8 cellular contexts compared by ENCODE assay signal in the genomic region with DNA sequence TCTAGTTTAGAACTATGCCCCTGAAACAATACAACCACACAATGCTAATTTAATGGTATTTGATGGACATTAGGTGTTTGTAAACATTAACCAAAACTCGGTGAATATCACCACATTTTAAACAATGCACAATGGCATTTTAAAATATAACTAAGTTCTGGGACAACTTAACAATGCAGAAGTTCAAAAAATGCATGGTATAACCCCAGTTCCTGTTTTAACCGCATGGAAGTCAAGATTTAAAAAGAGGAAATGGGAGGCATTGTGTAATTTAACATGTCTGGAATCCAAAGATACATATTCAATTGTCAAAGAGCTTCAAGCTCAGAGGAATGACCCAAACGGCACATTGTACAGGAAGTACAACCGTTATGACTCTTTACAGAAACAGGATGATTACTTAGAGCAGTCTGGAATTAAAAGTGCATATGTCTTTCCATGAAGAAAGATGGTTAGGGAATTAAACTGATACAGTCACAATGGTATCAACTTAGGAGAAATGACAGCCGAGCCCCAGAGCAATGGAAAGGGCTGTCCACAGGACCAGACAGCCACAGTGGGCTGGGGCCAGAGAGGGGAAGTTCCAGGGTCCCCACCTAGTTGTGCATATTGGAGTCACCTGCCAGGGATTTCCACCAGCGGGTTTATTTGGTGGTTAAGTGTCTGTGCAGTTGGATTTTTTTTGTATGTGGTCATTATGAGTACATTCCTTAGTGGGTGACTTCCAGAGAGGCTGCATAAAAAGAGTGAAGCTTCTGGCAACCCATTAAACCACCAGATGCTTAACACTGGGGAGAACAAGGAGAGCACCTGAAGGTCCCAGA. TPM values are rescaled to one million over a fixed set of nuclear protein-coding genes. Genes with fewer than 3 reads are reported as not detected.
DNase-seq lines count a peak whose midpoint lies in the region; ATAC-seq and TF ChIP-seq lines count a peak whose summit lies in the region.

No MANE protein-coding gene starts in this region.

- H3K36me3 Mint-ChIP-seq in activated T-helper 17 cell treated with anti-CD3 and anti-CD28 coated beads, Interleukin-2, amount 50 U/mL, for 72 hours (ENCODE audit: low read depth) = peaks cover 6% of the 10 kb centered on the region

- no peaks in the 10 kb centered on the region for H3K9me3 Mint-ChIP-seq in activated T-helper 17 cell treated with anti-CD3 and anti-CD28 coated beads, Interleukin-2, amount 50 U/mL, for 72 hours

- H3K27ac Mint-ChIP-seq in activated T-helper 17 cell treated with anti-CD3 and anti-CD28 coated beads, Interleukin-2, amount 50 U/mL, for 72 hours = peak overlapping the region; percentile 78

- H3K4me3 ChIP-seq in Jurkat, Clone E6-1 (ENCODE audit: low read length) = peak overlapping the region; percentile 13
- no peak overlapping the region for H3K4me3 ChIP-seq in lower leg skin (ENCODE audit: low read depth, poor library complexity, severe bottlenecking)

- peaks cover 10% of the 10 kb centered on the region for H3K4me1 Mint-ChIP-seq in activated T-helper 17 cell treated with anti-CD3 and anti-CD28 coated beads, Interleukin-2, amount 50 U/mL, for 72 hours

- 50 to 51% methylated on average over 6 of the region's 6 CpGs for WGBS in lower leg skin, 2 donors

- DNase-seq in AG08395 (ENCODE audit: low spot score) (peak; percentile 67), COLO668 (lab: John Stamatoyannopoulos, UW; ENCODE audit: unreplicated experiment) (no peak), NCI-H1048 (lab: John Stamatoyannopoulos, UW) (no peak), COR-L47 (lab: John Stamatoyannopoulos, UW) (no peak), lower leg skin (ENCODE audit: low spot score in 2 of 2) (no peak)
- peak; percentile 74 for DNase-seq in Jurkat, Clone E6-1 (ENCODE audit: low read depth, low spot score)

- H3K4me3 Mint-ChIP-seq in activated T-helper 17 cell treated with anti-CD3 and anti-CD28 coated beads, Interleukin-2, amount 50 U/mL, for 72 hours = peak overlapping the region; percentile 27

- peak overlapping the region; percentile 24 for H3K27ac ChIP-seq in layer of hippocampus (ENCODE audit: low read depth, low read length)

- peak; percentile 49 for ATAC-seq in activated T-helper 17 cell treated with anti-CD3 and anti-CD28 coated beads, Interleukin-2, amount 50 U/mL, for 72 hours (replicated peaks)

- TF ChIP-seq CTCF in lower leg skin (IDR thresholded peaks at IDR 0.05) = no peak

- TF ChIP-seq POLR2A in lower leg skin (IDR thresholded peaks at IDR 0.05) = no peak

- no peaks in the 10 kb centered on the region for H3K27me3 ChIP-seq in layer of hippocampus (ENCODE audit: control insufficient read depth, insufficient read depth, low read length)

- no peaks in the 10 kb centered on the region for H3K27me3 Mint-ChIP-seq in activated T-helper 17 cell treated with anti-CD3 and anti-CD28 coated beads, Interleukin-2, amount 50 U/mL, for 72 hours

- intact Hi-C loops in lower leg skin (cut with DNase I; ENCODE audit: low total_unique reads) = no loop called here

RNA-seq across cellular contexts. Expression of a gene that starts 7.5 kb away (rescaled TPM):
- 98.0 TPM for polyA plus RNA-seq in Jurkat, Clone E6-1 (2012; ENCODE audit: insufficient read depth, insufficient read length)
- total RNA-seq in activated T-helper 17 cell treated with anti-CD3 and anti-CD28 coated beads, Interleukin-2, amount 50 U/mL, for 72 hours = 10 to 100 TPM; 76.5 to 78.8 TPM
- 100 to 1,000 TPM; 110 to 193 (median 133) TPM for total RNA-seq in lower leg skin

RNA-seq across cellular contexts. Expression of a gene that starts 39.7 kb away (rescaled TPM):
- 108 TPM for polyA plus RNA-seq in Jurkat, Clone E6-1 (2012; ENCODE audit: insufficient read depth, insufficient read length)
- 100 to 1,000 TPM; 240 to 302 TPM for total RNA-seq in activated T-helper 17 cell treated with anti-CD3 and anti-CD28 coated beads, Interleukin-2, amount 50 U/mL, for 72 hours
- 10 to 100 TPM; 18.4 to 40.7 (median 20.4) TPM for total RNA-seq in lower leg skin

RNA-seq across cellular contexts. Expression of a gene that starts 58.9 kb away (rescaled TPM):
- 64.7 TPM for polyA plus RNA-seq in Jurkat, Clone E6-1 (2012; ENCODE audit: insufficient read depth, insufficient read length)
- 10 to 100 TPM; 28.6 to 56.7 TPM for total RNA-seq in activated T-helper 17 cell treated with anti-CD3 and anti-CD28 coated beads, Interleukin-2, amount 50 U/mL, for 72 hours
- total RNA-seq in lower leg skin = 10 to 100 TPM; 19.0 to 36.4 (median 31.6) TPM

Comparison
In these comparisons a context has a peak if more than half of its experiments do, and no peak if none do; other contexts are left out.
1. DNase-seq: peak in AG08395 (single experiment) and Jurkat, Clone E6-1 (single experiment); none in COLO668 (single experiment), NCI-H1048 (single experiment), COR-L47 (single experiment) and lower leg skin (0 of 2).
2. RNA of a gene that starts 39.7 kb away (total RNA-seq): 240 to 302 TPM in activated T-helper 17 cell treated with anti-CD3 and anti-CD28 coated beads, Interleukin-2, amount 50 U/mL, for 72 hours; 18.4 to 40.7 TPM in lower leg skin; every median in the first group is over 4 times any median in the second.